In the genomic region with DNA sequence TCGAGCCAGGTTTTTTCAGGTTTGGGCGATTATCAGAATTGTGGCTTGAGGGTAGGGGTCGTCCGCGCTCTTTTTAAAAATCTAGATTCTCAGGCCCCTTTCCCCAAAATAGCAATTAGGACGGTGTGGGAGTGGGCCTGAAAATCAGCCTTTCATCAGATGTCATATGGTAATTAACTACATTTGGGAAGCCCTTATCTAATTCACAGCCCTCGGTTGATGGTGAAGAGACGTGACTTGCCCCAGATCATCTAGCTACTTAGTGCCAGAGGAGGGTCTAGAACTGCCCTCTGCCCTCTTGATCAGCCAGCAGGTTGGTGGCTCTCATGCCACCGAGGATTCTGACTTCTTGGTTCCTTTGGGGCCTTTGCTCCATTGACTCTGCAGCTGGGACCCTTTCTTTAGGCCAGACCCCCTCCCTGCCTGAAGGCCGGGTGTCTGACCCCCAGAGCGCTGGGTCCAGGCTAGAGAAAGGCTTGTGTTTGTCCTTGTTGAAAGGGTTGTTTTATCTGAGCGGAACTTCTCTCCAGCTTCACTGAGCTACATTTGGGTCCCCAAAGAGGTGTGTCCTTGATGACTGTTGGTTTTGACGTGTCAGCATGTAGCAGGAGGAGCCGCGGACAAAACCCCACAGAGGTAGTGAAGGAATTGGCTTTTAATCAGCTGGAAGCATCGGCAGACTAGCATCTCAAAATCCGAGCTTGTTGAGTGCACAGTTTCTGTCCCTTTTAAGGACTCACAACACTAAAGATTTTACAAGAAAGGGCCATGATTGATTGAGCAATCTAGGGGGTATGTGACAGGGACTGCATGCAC, we compare ENCODE assay signal across 8 cellular contexts. TPM values are rescaled to one million over a fixed set of nuclear protein-coding genes. Genes with fewer than 3 reads are reported as not detected.
A peak's percentile ranks its signal among the peaks of the same experiment; 100 is the strongest.
DNase-seq lines count a peak whose midpoint lies in the region; ATAC-seq, FAIRE-seq and TF ChIP-seq lines count a peak whose summit lies in the region.

No MANE protein-coding gene starts in this region.

- intact Hi-C loops in activated CD4-positive, alpha-beta T cell treated with anti-CD3 and anti-CD28 coated beads for 36 hours (cut with DNase I, micrococcal nuclease): loop anchor here (1.0 to 5.0 kb wide), 10 partner anchors 76 to 1270 kb away; a partner anchor contains a TSS

- POLR2A ChIA-PET in activated CD4-positive, alpha-beta T cell treated with anti-CD3 and anti-CD28 coated beads for 36 hours (lab: Charles Lee): interaction anchor here (0.6 to 2.1 kb wide), 7 partner anchors 9 to 154 kb away, joined by 3 to 11 read pairs (median 4); a partner anchor contains a TSS

- H3K9ac ChIP-seq in SU-DHL-6 (ENCODE audit: low read length): peak overlapping the region; percentile 96

- no peaks in the 10 kb centered on the region for H3K9me2 ChIP-seq in SU-DHL-6 (replicated peaks; ENCODE audit: insufficient read depth, low read length)

- H3K27ac ChIP-seq in SU-DHL-6 (ENCODE audit: low read depth, low read length) (peak overlapping the region; percentile 80), lung (ENCODE audit: low read depth in 1 of 2, low read length in 1 of 2) (peak overlapping the region; percentile 73 to 77), thoracic aorta (peak overlapping the region; percentile 86 to 88)

- 19 to 25% methylated on average over 17 of the region's 17 CpGs for WGBS in lung, 2 donors

- peak overlapping the region; percentile 94 for H3K27ac Mint-ChIP-seq in activated CD4-positive, alpha-beta T cell treated with anti-CD3 and anti-CD28 coated beads for 36 hours

- CTCF ChIA-PET in activated CD4-positive, alpha-beta T cell treated with anti-CD3 and anti-CD28 coated beads for 36 hours (lab: Charles Lee): interaction anchor here (1.3 to 1.9 kb wide), 5 partner anchors 14 to 1993 kb away, joined by 3 to 11 read pairs (median 4); a partner anchor contains a TSS

- no peaks in the 10 kb centered on the region for H3K9me3 Mint-ChIP-seq in activated CD4-positive, alpha-beta T cell treated with anti-CD3 and anti-CD28 coated beads for 36 hours (ENCODE audit: low read depth)

- DNase-seq in activated CD4-positive, alpha-beta T cell treated with anti-CD3 and anti-CD28 coated beads for 36 hours: peak; percentile 74
- DNase-seq in activated CD4-positive, alpha-beta T cell treated with anti-CD3 and anti-CD28 coated beads for 1 hour: no peak
- DNase-seq in bronchial epithelial cell (ENCODE audit: low read depth): peak; percentile 59
- DNase-seq in lung (ENCODE audit: low spot score): no peak
- no peak for DNase-seq in thoracic aorta (ENCODE audit: low spot score)

- H3K4me3 ChIP-seq in SU-DHL-6 (ENCODE audit: insufficient read depth, low read length, poor library complexity, severe bottlenecking): peak overlapping the region; percentile 70
- H3K4me3 ChIP-seq in bronchial epithelial cell (ENCODE audit: low read depth, low read length): peak overlapping the region; percentile 85
- H3K4me3 ChIP-seq in lung: peak overlapping the region; percentile 90
- H3K4me3 ChIP-seq in thoracic aorta: peak overlapping the region; percentile 85

- peak overlapping the region; percentile 74 for H3K4me2 ChIP-seq in SU-DHL-6 (ENCODE audit: low read depth, low read length, poor library complexity, severe bottlenecking)

- H3K4me3 Mint-ChIP-seq in activated CD4-positive, alpha-beta T cell treated with anti-CD3 and anti-CD28 coated beads for 36 hours: peak overlapping the region; percentile 90

- H3K36me3 Mint-ChIP-seq in activated CD4-positive, alpha-beta T cell treated with anti-CD3 and anti-CD28 coated beads for 36 hours (ENCODE audit: low read depth): peaks cover 45% of the 10 kb centered on the region

- no peaks in the 10 kb centered on the region for H3F3A ChIP-seq in SU-DHL-6 (ENCODE audit: insufficient read depth)

- H3K27me3 ChIP-seq in SU-DHL-6 (ENCODE audit: low read length): no peaks in the 10 kb centered on the region
- H3K27me3 ChIP-seq in bronchial epithelial cell (ENCODE audit: control insufficient read depth, insufficient read depth, low read length): no peaks in the 10 kb centered on the region
- H3K27me3 ChIP-seq in lung (ENCODE audit: control insufficient read depth, insufficient read depth): no peaks in the 10 kb centered on the region
- H3K27me3 ChIP-seq in thoracic aorta (replicated peaks; ENCODE audit: insufficient read depth): no peaks in the 10 kb centered on the region

- ATAC-seq in activated CD4-positive, alpha-beta T cell treated with anti-CD3 and anti-CD28 coated beads for 36 hours: peak; percentile 37
- ATAC-seq in HG03280 (IDR thresholded peaks at IDR 0.05; ENCODE audit: unreplicated experiment) (peak; percentile 34), lung (ENCODE audit: insufficient read depth, low FRiP score) (no peak), thoracic aorta (ENCODE audit: insufficient number of reproducible peaks, low FRiP score, low read depth) (no peak), GM19467 (IDR thresholded peaks at IDR 0.05; ENCODE audit: unreplicated experiment) (no peak)

- H3K4me1 ChIP-seq in lung (ENCODE audit: control insufficient read depth in 2 of 2, insufficient read depth in 2 of 2, low read length in 2 of 2) (peaks cover 6 to 11% of the 10 kb centered on the region in 2 donors), thoracic aorta (ENCODE audit: control insufficient read depth in 1 of 2, low read depth in 2 of 2) (peaks cover 23 to 44% of the 10 kb centered on the region in 2 donors)

- TF ChIP-seq CTCF in SU-DHL-6 (IDR thresholded peaks at IDR 0.05; ENCODE audit: insufficient read depth, low read length, poor library complexity, severe bottlenecking): no peak
- no peak for TF ChIP-seq CTCF in bronchial epithelial cell (IDR thresholded peaks at IDR 0.05; ENCODE audit: insufficient read depth, low read length, severe bottlenecking)
- no peak for TF ChIP-seq CTCF in lung (IDR thresholded peaks at IDR 0.05; ENCODE audit: control extremely low read depth, extremely low read depth)
- TF ChIP-seq CTCF in thoracic aorta (IDR thresholded peaks at IDR 0.05): no peak

- peaks cover 49% of the 10 kb centered on the region for H3K4me1 Mint-ChIP-seq in activated CD4-positive, alpha-beta T cell treated with anti-CD3 and anti-CD28 coated beads for 36 hours

- H3K9me3 ChIP-seq in SU-DHL-6 (ENCODE audit: insufficient read depth, low read length) (no peaks in the 10 kb centered on the region), lung (ENCODE audit: control insufficient read depth in 2 of 2, insufficient read depth in 1 of 2, low read length in 1 of 2) (no peaks in the 10 kb centered on the region), thoracic aorta (no peaks in the 10 kb centered on the region)

- H3K36me3 ChIP-seq in SU-DHL-6 (ENCODE audit: low read length) (peaks cover 4% of the 10 kb centered on the region; the same call in 1 of the 2 replicates), bronchial epithelial cell (ENCODE audit: control insufficient read depth, insufficient read depth, low read length) (peaks cover 14% of the 10 kb centered on the region), lung (ENCODE audit: control insufficient read depth in 2 of 2, insufficient read depth in 2 of 2, low read length in 2 of 2) (peaks cover 0 to 11% of the 10 kb centered on the region in 2 donors), thoracic aorta (no peaks in the 10 kb centered on the region)

- no peak for FAIRE-seq in bronchial epithelial cell (lab: Jason Lieb, UNC)

- peaks cover 56% of the 10 kb centered on the region for H3K79me2 ChIP-seq in SU-DHL-6 (ENCODE audit: insufficient read depth, low read length)

- H2AFZ ChIP-seq in SU-DHL-6 (ENCODE audit: low read depth, low read length, severe bottlenecking): no peak overlapping the region

- H4K20me1 ChIP-seq in SU-DHL-6 (ENCODE audit: low read depth, low read length): peaks cover 18% of the 10 kb centered on the region; the same call in 1 of the 2 replicates

- peaks cover 5% of the 10 kb centered on the region for H3K27me3 Mint-ChIP-seq in activated CD4-positive, alpha-beta T cell treated with anti-CD3 and anti-CD28 coated beads for 36 hours

RNA-seq across cellular contexts. Expression of a gene that starts 0.9 kb away (rescaled TPM):
- 10 to 100 TPM; 42.8 to 52.9 TPM for total RNA-seq in activated CD4-positive, alpha-beta T cell treated with anti-CD3 and anti-CD28 coated beads for 36 hours
- total RNA-seq in bronchial epithelial cell (31.7 and 48.4 TPM in 2 replicates), lung (10 to 100 TPM in 1 of 2 donors, 1 to 10 TPM in 1; 4.2 to 15.4 TPM), thoracic aorta (10 to 100 TPM; 36.0 to 36.3 TPM)
- polyA plus RNA-seq in lung: 10 to 100 TPM; 11.4 to 15.4 TPM

RNA-seq across cellular contexts. Expression of a gene that starts 16.8 kb away (rescaled TPM):
- total RNA-seq in activated CD4-positive, alpha-beta T cell treated with anti-CD3 and anti-CD28 coated beads for 36 hours: 100 to 1,000 TPM; 107 to 120 TPM
- 18.4 and 99.9 TPM in 2 replicates for total RNA-seq in bronchial epithelial cell
- 10 to 100 TPM; 18.5 to 35.6 TPM for total RNA-seq in lung
- 10 to 100 TPM; 57.7 to 61.6 TPM for polyA plus RNA-seq in lung
- total RNA-seq in thoracic aorta: 10 to 100 TPM; 16.2 to 32.1 TPM

Comparison
In these comparisons a context has a peak if more than half of its experiments do, and no peak if none do; other contexts are left out.
1. DNase-seq: peak in activated CD4-positive, alpha-beta T cell treated with anti-CD3 and anti-CD28 coated beads for 36 hours (single experiment) and bronchial epithelial cell (single experiment); none in activated CD4-positive, alpha-beta T cell treated with anti-CD3 and anti-CD28 coated beads for 1 hour (single experiment), lung (single experiment) and thoracic aorta (single experiment).
2. ATAC-seq: peak in activated CD4-positive, alpha-beta T cell treated with anti-CD3 and anti-CD28 coated beads for 36 hours (single experiment) and HG03280 (single experiment); none in lung (single experiment), thoracic aorta (single experiment) and GM19467 (single experiment).
3. Peak in every context shown above with its lines, with median percentiles within 50 percentile points of each other: H3K27ac ChIP-seq and H3K4me3 ChIP-seq.